In the genomic region with DNA sequence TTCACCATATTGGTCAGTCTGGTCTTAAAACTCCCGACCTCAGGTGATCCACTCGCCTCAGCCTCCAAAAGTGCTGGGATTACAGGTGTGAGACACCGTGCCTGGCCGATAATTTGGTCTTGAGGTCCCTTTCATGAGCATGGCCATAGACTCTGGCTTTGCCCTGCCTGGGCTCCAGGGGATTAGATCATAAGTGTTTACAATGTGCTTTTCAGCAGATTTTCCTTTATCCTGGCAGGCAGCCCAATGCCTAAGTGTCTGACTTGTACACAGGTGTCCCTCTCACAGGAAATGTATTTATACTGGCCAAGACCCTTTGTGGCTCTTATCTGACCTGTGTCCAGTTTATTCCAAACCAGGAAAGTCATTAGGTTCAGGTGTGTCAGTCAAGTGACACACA, we compare ENCODE assay signal across 24 cellular contexts. TPM values are rescaled to one million over a fixed set of nuclear protein-coding genes. Genes with fewer than 3 reads are reported as not detected.
DNase-seq lines count a peak whose midpoint lies in the region; ATAC-seq lines count a peak whose summit lies in the region.
"Had no signal": no experiment of that assay in that cellular context is flagged by ENCODE, and none has a peak within 500 bp of the region (broad histone marks: within the 10 kb centered on the region; RNA-seq: fewer than 3 reads in every experiment).

No MANE protein-coding gene starts in this region.

- peak; percentile 76 for DNase-seq in DMS153 (lab: John Stamatoyannopoulos, UW)
- DNase-seq in NCI-H146 treated with DMSO at 0.1 percent for 48 hours (lab: John Stamatoyannopoulos, UW; ENCODE audit: unreplicated experiment) = peak; percentile 72
- DNase-seq in NCI-H748 treated with DMSO at 0.1 percent for 48 hours (lab: John Stamatoyannopoulos, UW) = peak; percentile 55
- peak; percentile 71 for DNase-seq in dermis blood vessel endothelial cell
- DNase-seq in sciatic nerve (ENCODE audit: low spot score) = no peak
- no peak for DNase-seq in C1 segment of cervical spinal cord (lab: John Stamatoyannopoulos, UW)
- DNase-seq: ACHN; activated CD4-positive, alpha-beta T cell treated with anti-CD3 and anti-CD28 coated beads for 48 hours; activated naive CD4-positive, alpha-beta T cell treated with anti-CD3 and anti-CD28 coated beads, Interleukin-2, amount 10 ng/mL, durations not matched to agents 7 days and 5 days; activated T-cell treated with anti-CD3 and anti-CD28 coated beads, Interleukin-2, amount 50 U/mL, for 72 hours; amygdala; GDM1; Kasumi-1; NCI-H2227 treated with DMSO at 0.1 percent for 48 hours; psoas muscle; Right ventricle myocardium superior; stimulated activated CD4-positive, alpha-beta T cell treated with anti-CD3 and anti-CD28 coated beads, Interleukin-1b, Interleukin-23, amount 100 ng/mL, for 48 hours had no signal

- ATAC-seq in sciatic nerve (no peak), GM18511 (IDR thresholded peaks at IDR 0.05; ENCODE audit: unreplicated experiment) (no peak), HG02970 (IDR thresholded peaks at IDR 0.05; ENCODE audit: low FRiP score, unreplicated experiment) (no peak)
- ATAC-seq: activated T-cell treated with anti-CD3 and anti-CD28 coated beads, Interleukin-2, amount 50 U/mL, for 72 hours; psoas muscle; stimulated activated memory B cell treated with anti-CD40 and anti-IgM and Interleukin-4, amounts not matched to agents 10 μg/mL and 1 μg/mL and 100 μg/mL, for 72 hours had no signal

- intact Hi-C loops in sciatic nerve (cut with DNase I) = no loop called here

RNA-seq across cellular contexts. Expression of gene BCAM, which starts 15.9 kb away (rescaled TPM):
- total RNA-seq in dermis blood vessel endothelial cell (56.5 and 62.3 TPM in 2 replicates), sciatic nerve (164 TPM)

RNA-seq across cellular contexts. Expression of gene NECTIN2, which starts 21.3 kb away (rescaled TPM):
- total RNA-seq in dermis blood vessel endothelial cell (154 and 187 TPM in 2 replicates), sciatic nerve (115 TPM)

RNA-seq across cellular contexts. Expression of gene CBLC, which starts 47.1 kb away (rescaled TPM):
- total RNA-seq in dermis blood vessel endothelial cell = not detected in 2 replicates
- total RNA-seq in sciatic nerve = not detected
- total RNA-seq: activated T-cell treated with anti-CD3 and anti-CD28 coated beads, Interleukin-2, amount 50 U/mL, for 72 hours; glomerular endothelial cell; lung microvascular endothelial cell; Right ventricle myocardium superior; skeletal muscle tissue; temporal lobe had no signal

Comparison
In these comparisons a context has a peak if more than half of its experiments do, and no peak if none do; other contexts are left out.
1. DNase-seq: peak in DMS153 (single experiment), NCI-H146 treated with DMSO at 0.1 percent for 48 hours (single experiment), NCI-H748 treated with DMSO at 0.1 percent for 48 hours (single experiment) and dermis blood vessel endothelial cell (single experiment); none in sciatic nerve (single experiment) and C1 segment of cervical spinal cord (0 of 14).